1 cellular context compared by ENCODE assay signal in the genomic region with DNA sequence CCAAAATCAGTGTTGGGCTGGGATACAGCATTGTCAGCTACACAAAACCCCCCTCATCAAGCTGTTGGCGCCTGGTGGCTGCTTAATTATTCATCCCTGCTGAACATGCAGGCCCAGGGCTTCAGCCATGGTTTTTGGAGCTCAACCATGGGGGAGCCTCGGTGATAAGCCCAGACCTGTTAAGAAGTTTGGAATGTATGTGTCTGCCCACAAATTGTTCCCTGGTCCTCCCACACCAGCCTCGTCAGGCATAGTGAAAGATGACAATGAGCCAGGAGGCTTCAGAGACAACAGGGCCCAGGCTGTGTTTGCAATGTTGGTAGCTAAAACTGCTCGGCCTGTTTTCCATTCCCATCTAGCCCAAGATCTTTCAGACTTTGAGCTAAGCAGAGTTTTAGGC.
TF ChIP-seq lines count a peak whose summit lies in the region.

No MANE protein-coding gene starts in this region.

TF ChIP-seq in IMR-90, 13 proteins besides CTCF, POLR2A, EP300 and RAD21:
- TF ChIP-seq RCOR1 (IDR thresholded peaks at IDR 0.05; ENCODE audit: insufficient replicate concordance, low read length) (no peak), CEBPB (IDR thresholded peaks at IDR 0.05; ENCODE audit: low read depth, low read length) (no peak), RFX5 (IDR thresholded peaks at IDR 0.05; ENCODE audit: low read depth, low read length) (no peak), USF2 (IDR thresholded peaks at IDR 0.05; ENCODE audit: low read depth, low read length) (no peak), BHLHE40 (IDR thresholded peaks at IDR 0.05; ENCODE audit: low read depth, low read length) (no peak), ELK1 (IDR thresholded peaks at IDR 0.05; ENCODE audit: borderline replicate concordance, low read depth, low read length) (no peak)
